Comparison of ENCODE assay signal across 1 cellular context in the genomic region with DNA sequence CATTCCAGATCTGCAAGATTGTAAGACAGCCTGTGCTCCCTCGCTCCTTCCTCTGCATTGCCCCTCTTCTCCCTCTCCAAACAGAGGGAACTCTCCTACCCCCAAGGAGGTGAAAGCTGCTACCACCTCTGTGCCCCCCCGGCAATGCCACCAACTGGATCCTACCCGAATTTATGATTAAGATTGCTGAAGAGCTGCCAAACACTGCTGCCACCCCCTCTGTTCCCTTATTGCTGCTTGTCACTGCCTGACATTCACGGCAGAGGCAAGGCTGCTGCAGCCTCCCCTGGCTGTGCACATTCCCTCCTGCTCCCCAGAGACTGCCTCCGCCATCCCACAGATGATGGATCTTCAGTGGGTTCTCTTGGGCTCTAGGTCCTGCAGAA.
TF ChIP-seq lines count a peak whose summit lies in the region.

No MANE protein-coding gene starts in this region.

TF ChIP-seq in HEK293T, 16 proteins besides CTCF, POLR2A, EP300 and RAD21:
- TF ChIP-seq, protein P1, sequence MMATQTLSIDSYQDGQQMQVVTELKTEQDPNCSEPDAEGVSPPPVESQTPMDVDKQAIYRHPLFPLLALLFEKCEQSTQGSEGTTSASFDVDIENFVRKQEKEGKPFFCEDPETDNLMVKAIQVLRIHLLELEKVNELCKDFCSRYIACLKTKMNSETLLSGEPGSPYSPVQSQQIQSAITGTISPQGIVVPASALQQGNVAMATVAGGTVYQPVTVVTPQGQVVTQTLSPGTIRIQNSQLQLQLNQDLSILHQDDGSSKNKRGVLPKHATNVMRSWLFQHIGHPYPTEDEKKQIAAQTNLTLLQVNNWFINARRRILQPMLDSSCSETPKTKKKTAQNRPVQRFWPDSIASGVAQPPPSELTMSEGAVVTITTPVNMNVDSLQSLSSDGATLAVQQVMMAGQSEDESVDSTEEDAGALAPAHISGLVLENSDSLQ (IDR thresholded peaks at IDR 0.05) = no peak
- TF ChIP-seq FOXK2 (IDR thresholded peaks at IDR 0.05) (no peak), NFRKB (IDR thresholded peaks at IDR 0.05) (no peak), CTBP1 (IDR thresholded peaks at IDR 0.05; ENCODE audit: borderline replicate concordance) (no peak), TARDBP (IDR thresholded peaks at IDR 0.05) (no peak), FOXA1 (IDR thresholded peaks at IDR 0.05) (no peak), HDGF (IDR thresholded peaks at IDR 0.05; ENCODE audit: borderline replicate concordance) (no peak), L3MBTL2 (conservative IDR thresholded peaks at IDR 0.05) (no peak), ZNF384 (IDR thresholded peaks at IDR 0.05) (no peak), LEF1 (IDR thresholded peaks at IDR 0.05; ENCODE audit: borderline replicate concordance) (no peak), BHLHE40 (IDR thresholded peaks at IDR 0.05; ENCODE audit: borderline replicate concordance) (no peak), SP1 (IDR thresholded peaks at IDR 0.05) (no peak), FOXM1 (IDR thresholded peaks at IDR 0.05; ENCODE audit: borderline replicate concordance) (no peak)
